9 cellular contexts compared by ENCODE assay signal in genomic region chr3:8443829-8444791, GRCh38. TPM values are rescaled to one million over a fixed set of nuclear protein-coding genes. Genes with fewer than 3 reads are reported as not detected.
A peak's percentile ranks its signal among the peaks of the same experiment; 100 is the strongest.
DNase-seq lines count a peak whose midpoint lies in the region; ATAC-seq and TF ChIP-seq lines count a peak whose summit lies in the region.
"Had no signal": no experiment of that assay in that cellular context is flagged by ENCODE, and none has a peak within 500 bp of the region (broad histone marks: within the 10 kb centered on the region; RNA-seq: fewer than 3 reads in every experiment).

No MANE protein-coding gene starts in this region.

- H3K9me3 Mint-ChIP-seq in natural killer cell = no peaks in the 10 kb centered on the region

- 22% methylated on average over 14 of the region's 15 CpGs for WGBS in esophagus muscularis mucosa

- H3K9ac ChIP-seq in BLaER1 treated with 17β-estradiol and CSF1 and Interleukin-3, amounts not matched to agents 10 nM and 100 nM = peak overlapping the region in 7 of 11 experiments; percentile 16 to 48 (median 23); a peak in 8 of 22 replicates
- no peak overlapping the region for H3K9ac ChIP-seq in mucosa of rectum (ENCODE audit: low read depth in 1 of 2, low read length in 2 of 2)

- H3K36me3 Mint-ChIP-seq in natural killer cell = no peaks in the 10 kb centered on the region
- H3K36me3 Mint-ChIP-seq: naive B cell had no signal

- H3K4me3 Mint-ChIP-seq in natural killer cell = no peak overlapping the region
- H3K4me3 Mint-ChIP-seq: naive B cell had no signal

- TF ChIP-seq POLR2A in esophagus muscularis mucosa (IDR thresholded peaks at IDR 0.05; ENCODE audit: low read depth) = no peak

- no peaks in the 10 kb centered on the region for H3K27me3 ChIP-seq in BLaER1 treated with 17β-estradiol and CSF1 and Interleukin-3, amounts not matched to agents 10 nM and 100 nM
- no peaks in the 10 kb centered on the region for H3K27me3 ChIP-seq in esophagus muscularis mucosa
- H3K27me3 ChIP-seq in mucosa of rectum (ENCODE audit: control insufficient read depth in 2 of 2, insufficient read depth in 2 of 2, low read length in 2 of 2) = no peaks in the 10 kb centered on the region

- intact Hi-C loops in esophagus muscularis mucosa (cut with DNase I) (loop anchor here (2.0 kb wide), 1 partner anchor 179 kb away; no protein-coding TSS in a partner anchor), natural killer cell (cut with micrococcal nuclease) (loop anchor here (5.0 kb wide), 1 partner anchor 178 kb away; no protein-coding TSS in a partner anchor)

- TF ChIP-seq EP300 in esophagus muscularis mucosa (IDR thresholded peaks at IDR 0.05) = no peak

- DNase-seq in SHP77 treated with DMSO at 0.1 percent for 48 hours (lab: John Stamatoyannopoulos, UW) = peak; percentile 85
- DNase-seq in esophagus muscularis mucosa (ENCODE audit: extremely low spot score) = no peak
- no peak for DNase-seq in activated gamma-delta T cell treated with Interleukin-2 at 50 U/mL for 16 hours
- no peak for DNase-seq in natural killer cell
- DNase-seq: naive B cell had no signal

- H3K4me1 Mint-ChIP-seq in natural killer cell = no peaks in the 10 kb centered on the region
- H3K4me1 Mint-ChIP-seq: naive B cell had no signal

- peak overlapping the region; percentile 40 to 77 (median 59) for H3K4me2 ChIP-seq in BLaER1 treated with 17β-estradiol and CSF1 and Interleukin-3, amounts not matched to agents 10 nM and 100 nM

- no peak overlapping the region for H3K4me3 ChIP-seq in BLaER1 treated with 17β-estradiol and CSF1 and Interleukin-3, amounts not matched to agents 10 nM and 100 nM
- H3K4me3 ChIP-seq in esophagus muscularis mucosa = peak overlapping the region; percentile 1 to 17 (median 10)
- H3K4me3 ChIP-seq in mucosa of rectum (ENCODE audit: low read length in 2 of 2) = peak overlapping the region in 1 of 2 donors; percentile 9

- no peaks in the 10 kb centered on the region for H3K36me3 ChIP-seq in BLaER1 treated with 17β-estradiol and CSF1 and Interleukin-3, amounts not matched to agents 10 nM and 100 nM
- H3K36me3 ChIP-seq in esophagus muscularis mucosa = no peaks in the 10 kb centered on the region
- H3K36me3 ChIP-seq in mucosa of rectum (ENCODE audit: control insufficient read depth in 2 of 2, insufficient read depth in 2 of 2, low read length in 2 of 2) = no peaks in the 10 kb centered on the region

- H3K27me3 Mint-ChIP-seq in natural killer cell (ENCODE audit: low read depth in 2 of 2) = peaks cover 3 to 22% of the 10 kb centered on the region in 2 donors

- ATAC-seq in HG03175 (IDR thresholded peaks at IDR 0.05; ENCODE audit: unreplicated experiment) (peak; percentile 54), GM19467 (IDR thresholded peaks at IDR 0.05; ENCODE audit: unreplicated experiment) (no peak), natural killer cell (no peak)

- H3K27ac Mint-ChIP-seq in natural killer cell = no peak overlapping the region
- H3K27ac Mint-ChIP-seq: naive B cell had no signal

- H4K20me1 ChIP-seq in BLaER1 treated with 17β-estradiol and CSF1 and Interleukin-3, amounts not matched to agents 10 nM and 100 nM = no peaks in the 10 kb centered on the region

- H3K4me1 ChIP-seq in BLaER1 treated with 17β-estradiol and CSF1 and Interleukin-3, amounts not matched to agents 10 nM and 100 nM = peaks cover 9 to 16% (median 12%) of the 10 kb centered on the region in 10 experiments
- H3K4me1 ChIP-seq in esophagus muscularis mucosa (peaks cover 29 to 44% (median 36%) of the 10 kb centered on the region in 4 donors), mucosa of rectum (ENCODE audit: control insufficient read depth in 2 of 2, insufficient read depth in 2 of 2, low read length in 2 of 2) (peaks cover 6 to 12% of the 10 kb centered on the region in 2 donors)

- peaks cover 5 to 10% (median 8%) of the 10 kb centered on the region in 11 experiments; a peak in 18 of 22 replicates for H3K9me3 ChIP-seq in BLaER1 treated with 17β-estradiol and CSF1 and Interleukin-3, amounts not matched to agents 10 nM and 100 nM (replicated peaks in 1 of 11)
- no peaks in the 10 kb centered on the region for H3K9me3 ChIP-seq in esophagus muscularis mucosa
- H3K9me3 ChIP-seq in mucosa of rectum (ENCODE audit: control insufficient read depth in 2 of 2, low read length in 2 of 2) = no peaks in the 10 kb centered on the region

- no peak for TF ChIP-seq CTCF in esophagus muscularis mucosa (IDR thresholded peaks at IDR 0.05)
- TF ChIP-seq CTCF in natural killer cell (IDR thresholded peaks at IDR 0.05) = no peak

- H3K27ac ChIP-seq in BLaER1 treated with 17β-estradiol and CSF1 and Interleukin-3, amounts not matched to agents 10 nM and 100 nM = peak overlapping the region in 1 of 11 experiments; percentile 24; a peak in 2 of 22 replicates
- H3K27ac ChIP-seq in esophagus muscularis mucosa (replicated peaks in 1 of 4) (peak overlapping the region; percentile 71 to 82 (median 76)), mucosa of rectum (ENCODE audit: low read depth in 2 of 2, low read length in 2 of 2) (peak overlapping the region; percentile 69 to 72)

RNA-seq across cellular contexts. Expression of gene LMCD1, which starts 57.5 kb away (rescaled TPM):
- total RNA-seq in esophagus muscularis mucosa (100 to 1,000 TPM in 2 of 4 donors, 10 to 100 TPM in 2; 43.2 to 576 (median 131) TPM), natural killer cell (not detected)

Comparison
In these comparisons a context has a peak if more than half of its experiments do, and no peak if none do; other contexts are left out.
1. H3K4me3 ChIP-seq: peak in esophagus muscularis mucosa (4 of 4); none in BLaER1 treated with 17β-estradiol and CSF1 and Interleukin-3, amounts not matched to agents 10 nM and 100 nM (0 of 10).
2. H3K9ac ChIP-seq: peak in BLaER1 treated with 17β-estradiol and CSF1 and Interleukin-3, amounts not matched to agents 10 nM and 100 nM (7 of 11); none in mucosa of rectum (0 of 2).
3. RNA of gene LMCD1, which starts 57.5 kb away (total RNA-seq): 43.2 to 576 TPM in esophagus muscularis mucosa; not detected in natural killer cell; every median in the first group is over 10 times any median in the second.